Comparison of ENCODE assay signal across 2 cellular contexts in the genomic region with DNA sequence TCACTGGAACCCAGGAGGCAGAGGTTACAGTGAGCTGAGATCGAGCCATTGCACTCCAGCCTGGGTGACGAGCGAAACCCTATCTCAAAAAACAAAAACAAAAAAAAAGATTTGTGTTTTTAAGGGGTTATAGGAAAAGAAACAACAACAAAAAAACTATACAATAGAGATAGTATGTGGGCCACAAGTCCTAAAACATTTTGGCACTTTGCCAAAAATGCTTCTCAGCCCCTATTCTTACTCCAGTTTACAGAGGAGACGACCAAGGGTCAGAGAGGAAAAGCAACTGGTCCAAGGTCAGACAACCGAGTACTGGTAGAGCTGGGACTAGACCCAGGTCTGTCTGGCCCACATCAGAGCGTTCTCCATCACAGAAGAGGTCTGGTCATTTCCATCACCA.
TF ChIP-seq lines count a peak whose summit lies in the region.

No MANE protein-coding gene starts in this region.

TF ChIP-seq in IMR-90, 13 proteins besides CTCF, POLR2A, EP300 and RAD21:
- no peak for TF ChIP-seq MAFK (IDR thresholded peaks at IDR 0.05; ENCODE audit: low read depth, low read length)
- TF ChIP-seq, protein P1, sequence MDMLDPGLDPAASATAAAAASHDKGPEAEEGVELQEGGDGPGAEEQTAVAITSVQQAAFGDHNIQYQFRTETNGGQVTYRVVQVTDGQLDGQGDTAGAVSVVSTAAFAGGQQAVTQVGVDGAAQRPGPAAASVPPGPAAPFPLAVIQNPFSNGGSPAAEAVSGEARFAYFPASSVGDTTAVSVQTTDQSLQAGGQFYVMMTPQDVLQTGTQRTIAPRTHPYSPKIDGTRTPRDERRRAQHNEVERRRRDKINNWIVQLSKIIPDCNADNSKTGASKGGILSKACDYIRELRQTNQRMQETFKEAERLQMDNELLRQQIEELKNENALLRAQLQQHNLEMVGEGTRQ (IDR thresholded peaks at IDR 0.05; ENCODE audit: low read depth, low read length): no peak
- no peak for TF ChIP-seq CHD1 (IDR thresholded peaks at IDR 0.05; ENCODE audit: low read depth, low read length)
- no peak for TF ChIP-seq SMC3 (IDR thresholded peaks at IDR 0.05; ENCODE audit: low read depth, low read length)
- TF ChIP-seq RCOR1 (IDR thresholded peaks at IDR 0.05; ENCODE audit: insufficient replicate concordance, low read length): no peak
- no peak for TF ChIP-seq MXI1 (IDR thresholded peaks at IDR 0.05; ENCODE audit: borderline replicate concordance, low read depth, low read length)
- no peak for TF ChIP-seq FOS (IDR thresholded peaks at IDR 0.05; ENCODE audit: low read depth, low read length)
- TF ChIP-seq, protein P2, sequence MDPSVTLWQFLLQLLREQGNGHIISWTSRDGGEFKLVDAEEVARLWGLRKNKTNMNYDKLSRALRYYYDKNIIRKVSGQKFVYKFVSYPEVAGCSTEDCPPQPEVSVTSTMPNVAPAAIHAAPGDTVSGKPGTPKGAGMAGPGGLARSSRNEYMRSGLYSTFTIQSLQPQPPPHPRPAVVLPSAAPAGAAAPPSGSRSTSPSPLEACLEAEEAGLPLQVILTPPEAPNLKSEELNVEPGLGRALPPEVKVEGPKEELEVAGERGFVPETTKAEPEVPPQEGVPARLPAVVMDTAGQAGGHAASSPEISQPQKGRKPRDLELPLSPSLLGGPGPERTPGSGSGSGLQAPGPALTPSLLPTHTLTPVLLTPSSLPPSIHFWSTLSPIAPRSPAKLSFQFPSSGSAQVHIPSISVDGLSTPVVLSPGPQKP (IDR thresholded peaks at IDR 0.05; ENCODE audit: borderline replicate concordance, low read depth, low read length): no peak
- TF ChIP-seq NFE2L2 (IDR thresholded peaks at IDR 0.05; ENCODE audit: low read depth, low read length): no peak
- no peak for TF ChIP-seq BHLHE40 (IDR thresholded peaks at IDR 0.05; ENCODE audit: low read depth, low read length)
- no peak for TF ChIP-seq RFX5 (IDR thresholded peaks at IDR 0.05; ENCODE audit: low read depth, low read length)
- TF ChIP-seq CEBPB (IDR thresholded peaks at IDR 0.05; ENCODE audit: low read depth, low read length): no peak

TF ChIP-seq in K562, 482 proteins besides CTCF, POLR2A, EP300 and RAD21:
- TF ChIP-seq SMAD1 (IDR thresholded peaks at IDR 0.05; ENCODE audit: low read depth, low read length, partially characterized antibody) (peak; percentile 97), PHB (CRISPR knock-in tag; IDR thresholded peaks at IDR 0.05) (no peak), NFIC (IDR thresholded peaks at IDR 0.05) (peak; percentile 100), NFIX (CRISPR knock-in tag; IDR thresholded peaks at IDR 0.05; ENCODE audit: low read depth) (peak; percentile 100)
TF ChIP-seq in K562: peak in this region for 3.
